Comparison of ENCODE assay signal across 8 cellular contexts in genomic region chr11:535519-536454, GRCh38. TPM values are rescaled to one million over a fixed set of nuclear protein-coding genes. Genes with fewer than 3 reads are reported as not detected.
DNase-seq lines count a peak whose midpoint lies in the region; FAIRE-seq and TF ChIP-seq lines count a peak whose summit lies in the region.

HRAS (minus strand) TSS chr11:535576.

- H3K9me3 Mint-ChIP-seq in neural crest cell: no peaks in the 10 kb centered on the region

- DNase-seq in EH (ENCODE audit: low read depth) (peak; percentile 92), H54 (ENCODE audit: insufficient read length, low spot score) (peak; percentile 100), M059J (ENCODE audit: low read depth) (peak; percentile 88), SHP77 treated with DMSO at 0.1 percent for 48 hours (lab: John Stamatoyannopoulos, UW) (peak; percentile 25), fibroblast of the conjunctiva (ENCODE audit: low read depth) (peak; percentile 88), neural crest cell (ENCODE audit: low read depth, low spot score) (peak; percentile 90), stomach (peak; percentile 97)
- peak; percentile 99 for DNase-seq in activated effector memory CD4-positive, alpha-beta T cell treated with anti-CD3 and anti-CD28 coated beads, Interleukin-2, amount 50 U/mL, for 16 hours

- peak within 1 kb of the TSS; percentile 65 to 91 (median 86) for H3K4me3 ChIP-seq in stomach

- peaks cover 4% of the 10 kb centered on the region for H3K4me1 Mint-ChIP-seq in neural crest cell

- no peak for TF ChIP-seq EP300 in stomach (IDR thresholded peaks at IDR 0.05)

- H3K36me3 Mint-ChIP-seq in neural crest cell (ENCODE audit: low read depth): no peaks in the 10 kb centered on the region

- intact Hi-C loops in stomach (cut with DNase I; ENCODE audit: low total_unique reads): no loop called here

- H3K27me3 ChIP-seq in stomach: peaks cover 0 to 22% (median 0%) of the 10 kb centered on the region in 3 donors

- no peaks in the 10 kb centered on the region for H3K9me3 ChIP-seq in stomach

- peaks cover 14% of the 10 kb centered on the region for H3K27me3 Mint-ChIP-seq in neural crest cell (ENCODE audit: low read depth)

- TF ChIP-seq POLR2A in H54 (IDR thresholded peaks at IDR 0.05; ENCODE audit: low read depth, low read length): peak; percentile 75
- TF ChIP-seq POLR2A in stomach (IDR thresholded peaks at IDR 0.05): no peak

- H3K27ac Mint-ChIP-seq in neural crest cell (ENCODE audit: unreplicated experiment): no peak within 1 kb of the TSS

- peaks cover 38 to 50% (median 49%) of the 10 kb centered on the region in 4 donors for H3K4me1 ChIP-seq in stomach

- H3K27ac ChIP-seq in stomach: peak within 1 kb of the TSS; percentile 80 to 94 (median 90)

- no peak for TF ChIP-seq CTCF in neural crest cell (conservative IDR thresholded peaks at IDR 0.05)
- TF ChIP-seq CTCF in stomach (IDR thresholded peaks at IDR 0.05): no peak

- no peak for FAIRE-seq in H54 (lab: Jason Lieb, UNC)

- 1 to 7% (median 3%) methylated on average over 18 to 97 of the region's 97 CpGs for WGBS in stomach, 5 donors

- H3K4me3 Mint-ChIP-seq in neural crest cell: peak within 1 kb of the TSS; percentile 92

- H3K36me3 ChIP-seq in stomach: peaks cover 13 to 31% (median 29%) of the 10 kb centered on the region in 4 donors

RNA-seq across cellular contexts. Expression of gene HRAS, which starts in this region (rescaled TPM):
- total RNA-seq in M059J (2014; rRNA removed; shearing (Covaris generic)): 56.9 and 110 TPM in 2 replicates
- total RNA-seq in neural crest cell: 90.6 and 93.5 TPM in 2 replicates
- 10 to 100 TPM; 14.2 to 87.5 (median 21.6) TPM for total RNA-seq in stomach
- 100 to 1,000 TPM; 108 to 181 (median 131) TPM for polyA plus RNA-seq in stomach

Comparison
In these comparisons a context has a peak if more than half of its experiments do, and no peak if none do; other contexts are left out.
1. Peak in every context shown above with its lines: DNase-seq, H3K4me3 ChIP-seq and H3K27ac ChIP-seq.
2. DNase-seq: peak in every context shown above with its lines; median percentile 100 in H54; 99 in activated effector memory CD4-positive, alpha-beta T cell treated with anti-CD3 and anti-CD28 coated beads, Interleukin-2, amount 50 U/mL, for 16 hours; 97 in stomach; 92 in EH; 90 in neural crest cell; 88 in M059J; 88 in fibroblast of the conjunctiva; 25 in SHP77 treated with DMSO at 0.1 percent for 48 hours.